1 cellular context compared by ENCODE assay signal in genomic region chr1:54764922-54765561, GRCh38.
TF ChIP-seq lines count a peak whose summit lies in the region.

No MANE protein-coding gene starts in this region.

TF ChIP-seq in IMR-90, 13 proteins besides CTCF, POLR2A, EP300 and RAD21:
- TF ChIP-seq FOS (IDR thresholded peaks at IDR 0.05; ENCODE audit: low read depth, low read length) (no peak), BHLHE40 (IDR thresholded peaks at IDR 0.05; ENCODE audit: low read depth, low read length) (no peak), RCOR1 (IDR thresholded peaks at IDR 0.05; ENCODE audit: insufficient replicate concordance, low read length) (no peak), USF2 (IDR thresholded peaks at IDR 0.05; ENCODE audit: low read depth, low read length) (no peak), RFX5 (IDR thresholded peaks at IDR 0.05; ENCODE audit: low read depth, low read length) (no peak), SMC3 (IDR thresholded peaks at IDR 0.05; ENCODE audit: low read depth, low read length) (no peak), MXI1 (IDR thresholded peaks at IDR 0.05; ENCODE audit: borderline replicate concordance, low read depth, low read length) (no peak)
